25 cellular contexts compared by ENCODE assay signal in genomic region chr4:544386-545105, GRCh38. TPM values are rescaled to one million over a fixed set of nuclear protein-coding genes. Genes with fewer than 3 reads are reported as not detected.
"Had no signal": no experiment of that assay in that cellular context is flagged by ENCODE, and none has a peak within 500 bp of the region (broad histone marks: within the 10 kb centered on the region; RNA-seq: fewer than 3 reads in every experiment).

No MANE protein-coding gene starts in this region.

- DNase-seq: cerebellar nuclear complex; colonic mucosa; effector CD4-positive, alpha-beta T cell; endodermal cell; erythroblast; foreskin melanocyte; head of caudate nucleus; hippocampal formation; left lung; lower lobe of right lung; naive B cell; stimulated activated CD4-positive, alpha-beta T cell treated with anti-CD3 and anti-CD28 coated beads, Interleukin-2, amount 100 ng/mL, for 24 hours; stimulated activated CD4-positive, alpha-beta T cell treated with anti-CD3 and anti-CD28 coated beads, Interleukin-4, amount 100 ng/mL, for 4 hours; stimulated activated naive B cell treated with anti-CD40 and anti-IgM and Interleukin-4, amounts not matched to agents 10 μg/mL and 1 μg/mL and 100 μg/mL, for 72 hours; stimulated activated naive CD8-positive, alpha-beta T cell treated with anti-CD3 and anti-CD28 coated beads, Interleukin-15, amount 100 ng/mL, for 72 hours; testis had no signal

- H3K27me3 ChIP-seq: colonic mucosa, testis, tibial nerve had no signal

- H3K9me3 ChIP-seq: colonic mucosa, left lung, lower lobe of right lung, testis, tibial nerve had no signal

- H3K4me3 ChIP-seq: colonic mucosa, left lung, lower lobe of right lung, testis, tibial nerve had no signal

- H3K36me3 ChIP-seq: colonic mucosa, left lung, lower lobe of right lung had no signal

- H3K4me1 ChIP-seq: colonic mucosa, left lung, lower lobe of right lung, testis, tibial nerve had no signal

- H3K27ac ChIP-seq: colonic mucosa, left lung, lower lobe of right lung, testis, tibial nerve had no signal

RNA-seq across cellular contexts. Expression of gene TMEM271, which starts 31.5 kb away (rescaled TPM):
- total RNA-seq: colonic mucosa, dermis microvascular lymphatic vessel endothelial cell, endodermal cell, endothelial cell of umbilical vein, left lung, lower lobe of right lung, omental fat pad, pulmonary artery endothelial cell, sciatic nerve, skeletal muscle tissue, subcutaneous adipose tissue, tibial nerve had no signal
- polyA plus RNA-seq: endothelial cell of umbilical vein, urinary bladder had no signal
